ENCODE assay signal across 12 cellular contexts in the genomic region with DNA sequence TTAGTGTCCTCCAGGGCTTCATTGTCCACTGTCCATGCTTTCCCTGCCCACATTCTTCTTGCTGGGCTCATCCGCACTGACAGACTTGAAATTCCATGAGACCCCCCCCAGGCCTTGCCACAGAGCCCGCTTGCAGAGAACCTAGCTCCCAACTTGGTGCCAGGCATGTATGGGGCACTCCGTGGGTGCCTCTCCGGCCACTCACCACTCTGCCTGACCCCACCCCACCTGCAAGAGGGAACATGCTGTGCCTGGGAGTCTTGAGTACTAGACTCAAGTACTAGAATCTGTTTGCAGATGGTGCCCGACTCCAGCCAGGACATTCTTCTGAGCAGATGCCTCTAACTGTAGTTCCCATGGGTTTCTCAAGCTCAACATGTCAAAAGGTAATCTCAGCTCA. TPM values are rescaled to one million over a fixed set of nuclear protein-coding genes. Genes with fewer than 3 reads are reported as not detected.
A peak's percentile ranks its signal among the peaks of the same experiment; 100 is the strongest.
DNase-seq lines count a peak whose midpoint lies in the region; ATAC-seq, FAIRE-seq and TF ChIP-seq lines count a peak whose summit lies in the region.
"Had no signal": no experiment of that assay in that cellular context is flagged by ENCODE, and none has a peak within 500 bp of the region (broad histone marks: within the 10 kb centered on the region; RNA-seq: fewer than 3 reads in every experiment).

No MANE protein-coding gene starts in this region.

- CTCF ChIA-PET in A549 (lab: Yijun Ruan, JAX) (interaction anchor here (0.8 to 1.8 kb wide), 2 partner anchors 15 to 144 kb away, joined by 3 to 4 read pairs; no protein-coding TSS in a partner anchor), HCT116 (lab: Charles Lee) (interaction anchor here (1.0 kb wide), 2 partner anchors 12 to 144 kb away, joined by 3 to 4 read pairs; no protein-coding TSS in a partner anchor)

- DNase-seq in A549 (ENCODE audit: low read depth in 1 of 2, low spot score in 1 of 2) (no peak), HCT116 (ENCODE audit: low read depth, low spot score) (no peak), mucosa of descending colon (no peak), anterior cingulate cortex (lab: John Stamatoyannopoulos, UW) (no peak), cortex of kidney (lab: John Stamatoyannopoulos, UW) (no peak), NK-92 (lab: John Stamatoyannopoulos, UW; ENCODE audit: unreplicated experiment) (no peak)
- DNase-seq in central memory CD8-positive, alpha-beta T cell (ENCODE audit: low spot score in 2 of 2): no peak
- DNase-seq: activated naive CD4-positive, alpha-beta T cell; effector CD4-positive, alpha-beta T cell; NCI-H1092 had no signal

- ATAC-seq in A549 (no peak), HCT116 (peak; percentile 9; the same call in 1 of the 2 replicates), mucosa of descending colon (peak; percentile 6), SK-N-SH treated with all-trans-retinoic acid at 6 μM for 48 hours (no peak)
- no peak for ATAC-seq in central memory CD8-positive, alpha-beta T cell (replicated peaks; ENCODE audit: extremely low read depth, poor library complexity, severe bottlenecking)

- no peaks in the 10 kb centered on the region for H4K20me1 ChIP-seq in HCT116 (ENCODE audit: insufficient read depth)

- no peak for TF ChIP-seq EP300 in A549 (IDR thresholded peaks at IDR 0.05)

- H3K36me3 Mint-ChIP-seq in central memory CD8-positive, alpha-beta T cell (ENCODE audit: insufficient read depth): peaks cover 5% of the 10 kb centered on the region

- no peak overlapping the region for H2AFZ ChIP-seq in HCT116 (ENCODE audit: low read depth, low read length, poor library complexity, severe bottlenecking)

- TF ChIP-seq CTCF in A549 (IDR thresholded peaks at IDR 0.05) (no peak), HCT116 (IDR thresholded peaks at IDR 0.05 in 2 of 3, conservative IDR thresholded peaks at IDR 0.05 in 1 of 3; ENCODE audit: borderline replicate concordance in 1 of 3, insufficient read depth in 1 of 3, low read depth in 2 of 3, low read length in 2 of 3) (no peak), mucosa of descending colon (IDR thresholded peaks at IDR 0.05) (no peak)

- TF ChIP-seq RAD21 in A549 (conservative IDR thresholded peaks at IDR 0.05 in 1 of 2, IDR thresholded peaks at IDR 0.05 in 1 of 2) (no peak), HCT116 (IDR thresholded peaks at IDR 0.05; ENCODE audit: low read depth) (no peak)

- no TSS peak for BruUV-seq in HCT116 (replicated peaks; lab: Mats Ljungman, UMichigan)

- TF ChIP-seq POLR2A in A549 (IDR thresholded peaks at IDR 0.05; ENCODE audit: low read length): no peak
- no peak for TF ChIP-seq POLR2A in HCT116 (IDR thresholded peaks at IDR 0.05; ENCODE audit: borderline replicate concordance, extremely low read depth, insufficient read depth, insufficient read length)

- peak overlapping the region; percentile 72 for H3K4me3 Mint-ChIP-seq in central memory CD8-positive, alpha-beta T cell

- intact Hi-C loops in HCT116 (cut with micrococcal nuclease): no loop called here
- intact Hi-C loops in mucosa of descending colon (cut with DNase I, micrococcal nuclease): no loop called here

- 93% methylated on average over 5 of the region's 5 CpGs for WGBS in A549 (ENCODE audit: missing lambda C conversion rate)

- H3K4me1 ChIP-seq in A549 (peaks cover 45% of the 10 kb centered on the region), HCT116 (ENCODE audit: control insufficient read depth in 1 of 2, insufficient read depth in 2 of 2, low read length in 2 of 2) (peaks cover 61 to 69% of the 10 kb centered on the region in 2 experiments), mucosa of descending colon (ENCODE audit: low read depth) (peaks cover 18% of the 10 kb centered on the region)

- no peaks in the 10 kb centered on the region for H3K27me3 Mint-ChIP-seq in central memory CD8-positive, alpha-beta T cell

- RAD21 ChIA-PET in HCT116 (lab: Charles Lee; ENCODE audit: low non-redundant PET in 1 of 2, low total read pairs in 2 of 2, uncharacterized antibody in 2 of 2, unreplicated experiment in 2 of 2): interaction anchor here (0.5 to 1.0 kb wide), 4 partner anchors 48 to 1126 kb away, joined by 3 read pairs; no protein-coding TSS in a partner anchor

- FAIRE-seq in A549 (lab: Jason Lieb, UNC): no peak
- FAIRE-seq: TTC549 had no signal

- H3K9me2 ChIP-seq in HCT116 (ENCODE audit: insufficient read depth): no peaks in the 10 kb centered on the region

- H3K4me1 Mint-ChIP-seq in central memory CD8-positive, alpha-beta T cell: peaks cover 74% of the 10 kb centered on the region

- H3K4me3 ChIP-seq in A549 (no peak overlapping the region), HCT116 (replicated peaks in 1 of 2; ENCODE audit: low read depth in 1 of 2, low read length in 2 of 2) (peak overlapping the region; percentile 21 to 43), mucosa of descending colon (no peak overlapping the region)

- H3K27ac Mint-ChIP-seq in central memory CD8-positive, alpha-beta T cell (ENCODE audit: low read depth): peak overlapping the region; percentile 86

- no peaks in the 10 kb centered on the region for H3K27me3 ChIP-seq in HCT116 (ENCODE audit: insufficient read depth, low read length)

- POLR2A ChIA-PET in A549 (lab: Yijun Ruan, JAX) (interaction anchor here (1.2 kb wide), 1 partner anchor 48 kb away, joined by 4 read pairs; a partner anchor contains a TSS), HCT116 (lab: Charles Lee) (interaction anchor here (0.8 to 1.6 kb wide), 3 partner anchors 10 to 187 kb away, joined by 3 to 4 read pairs (median 3); no protein-coding TSS in a partner anchor)

- peaks cover 5% of the 10 kb centered on the region; the same call in 1 of the 2 replicates for H3K79me2 ChIP-seq in HCT116 (ENCODE audit: insufficient read depth, low read length)

- H3K4me2 ChIP-seq in A549: peak overlapping the region; percentile 62
- H3K4me2 ChIP-seq in HCT116 (ENCODE audit: low read length): peak overlapping the region; percentile 77

- H3K27ac ChIP-seq in A549 (peak overlapping the region; percentile 69 to 80; a peak in 4 of 6 replicates), HCT116 (ENCODE audit: low read depth, low read length) (peak overlapping the region; percentile 86)

- H3K9me3 ChIP-seq in A549: no peaks in the 10 kb centered on the region
- H3K9me3 ChIP-seq in HCT116 (ENCODE audit: control insufficient read depth in 1 of 2, insufficient read depth in 1 of 2, low read depth in 1 of 2, low read length in 2 of 2): no peaks in the 10 kb centered on the region
- no peaks in the 10 kb centered on the region for H3K9me3 ChIP-seq in mucosa of descending colon

- H3K9me3 Mint-ChIP-seq in central memory CD8-positive, alpha-beta T cell: no peaks in the 10 kb centered on the region

- H3K9ac ChIP-seq in HCT116 (ENCODE audit: low read length): peak overlapping the region; percentile 53

- no peaks in the 10 kb centered on the region for H3K36me3 ChIP-seq in HCT116 (ENCODE audit: control insufficient read depth in 1 of 2, insufficient read depth in 2 of 2, low read length in 2 of 2)
- no peaks in the 10 kb centered on the region for H3K36me3 ChIP-seq in mucosa of descending colon (ENCODE audit: low read depth)

TF ChIP-seq in A549, 52 proteins besides CTCF, POLR2A, EP300 and RAD21:
- TF ChIP-seq TFCP2L1 (CRISPR knock-in tag; IDR thresholded peaks at IDR 0.05): no peak
- no peak for TF ChIP-seq JUNB (IDR thresholded peaks at IDR 0.05)

TF ChIP-seq in HCT116, 20 proteins besides CTCF, POLR2A, EP300 and RAD21:
- TF ChIP-seq EGR1 (IDR thresholded peaks at IDR 0.05; ENCODE audit: low read depth): no peak

TF ChIP-seq in SK-N-SH treated with all-trans-retinoic acid at 6 μM for 48 hours, 23 proteins besides CTCF, POLR2A, EP300 and RAD21 (continues in another document):
- no peak for TF ChIP-seq TOX (CRISPR knock-in tag; IDR thresholded peaks at IDR 0.05; ENCODE audit: borderline replicate concordance)
- TF ChIP-seq, protein P1, sequence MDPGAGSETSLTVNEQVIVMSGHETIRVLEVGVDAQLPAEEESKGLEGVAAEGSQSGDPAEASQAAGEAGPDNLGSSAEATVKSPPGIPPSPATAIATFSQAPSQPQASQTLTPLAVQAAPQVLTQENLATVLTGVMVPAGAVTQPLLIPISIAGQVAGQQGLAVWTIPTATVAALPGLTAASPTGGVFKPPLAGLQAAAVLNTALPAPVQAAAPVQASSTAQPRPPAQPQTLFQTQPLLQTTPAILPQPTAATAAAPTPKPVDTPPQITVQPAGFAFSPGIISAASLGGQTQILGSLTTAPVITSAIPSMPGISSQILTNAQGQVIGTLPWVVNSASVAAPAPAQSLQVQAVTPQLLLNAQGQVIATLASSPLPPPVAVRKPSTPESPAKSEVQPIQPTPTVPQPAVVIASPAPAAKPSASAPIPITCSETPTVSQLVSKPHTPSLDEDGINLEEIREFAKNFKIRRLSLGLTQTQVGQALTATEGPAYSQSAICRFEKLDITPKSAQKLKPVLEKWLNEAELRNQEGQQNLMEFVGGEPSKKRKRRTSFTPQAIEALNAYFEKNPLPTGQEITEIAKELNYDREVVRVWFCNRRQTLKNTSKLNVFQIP (CRISPR knock-in tag; IDR thresholded peaks at IDR 0.05; ENCODE audit: borderline replicate concordance, low read depth): no peak
- TF ChIP-seq, protein P2, sequence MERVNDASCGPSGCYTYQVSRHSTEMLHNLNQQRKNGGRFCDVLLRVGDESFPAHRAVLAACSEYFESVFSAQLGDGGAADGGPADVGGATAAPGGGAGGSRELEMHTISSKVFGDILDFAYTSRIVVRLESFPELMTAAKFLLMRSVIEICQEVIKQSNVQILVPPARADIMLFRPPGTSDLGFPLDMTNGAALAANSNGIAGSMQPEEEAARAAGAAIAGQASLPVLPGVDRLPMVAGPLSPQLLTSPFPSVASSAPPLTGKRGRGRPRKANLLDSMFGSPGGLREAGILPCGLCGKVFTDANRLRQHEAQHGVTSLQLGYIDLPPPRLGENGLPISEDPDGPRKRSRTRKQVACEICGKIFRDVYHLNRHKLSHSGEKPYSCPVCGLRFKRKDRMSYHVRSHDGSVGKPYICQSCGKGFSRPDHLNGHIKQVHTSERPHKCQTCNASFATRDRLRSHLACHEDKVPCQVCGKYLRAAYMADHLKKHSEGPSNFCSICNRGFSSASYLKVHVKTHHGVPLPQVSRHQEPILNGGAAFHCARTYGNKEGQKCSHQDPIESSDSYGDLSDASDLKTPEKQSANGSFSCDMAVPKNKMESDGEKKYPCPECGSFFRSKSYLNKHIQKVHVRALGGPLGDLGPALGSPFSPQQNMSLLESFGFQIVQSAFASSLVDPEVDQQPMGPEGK (CRISPR knock-in tag; IDR thresholded peaks at IDR 0.05; ENCODE audit: borderline replicate concordance): no peak
- no peak for TF ChIP-seq CSDC2 (CRISPR knock-in tag; IDR thresholded peaks at IDR 0.05)
- TF ChIP-seq ZNF70 (CRISPR knock-in tag; IDR thresholded peaks at IDR 0.05): no peak

RNA-seq across cellular contexts. Expression of a gene that starts 47.9 kb away (rescaled TPM):
- polyA plus RNA-seq in A549 (2011; rRNA removed) (2.4 and 3.8 TPM in 2 replicates), A549 (2017; fragmentation: RNase III; extraction: RNeasy Plus Mini Kit Qiagen cat#74134 plus additional on column Dnase treatment) (3.3 to 3.6 TPM (median 3.5 TPM) in 3 replicates)
- polyA plus RNA-seq in A549 (2012; cell fraction: cytosol; rRNA removed): 3.0 and 4.1 TPM in 2 replicates
- polyA plus RNA-seq in A549 (2012; cell fraction: nucleus; rRNA removed): 7.9 and 8.2 TPM in 2 replicates
- polyA minus RNA-seq in A549 (2011; rRNA and poly(A)+ RNA removed): 4.5 and 5.6 TPM in 2 replicates
- total RNA-seq in HCT116 (2021; ENCODE audit: unreplicated experiment) (12.4 TPM), mucosa of descending colon (10 to 100 TPM in 1 of 3 donors, 1 to 10 TPM in 2; 2.8 to 11.2 (median 3.8) TPM)
- polyA plus RNA-seq in HCT116 (2012): 5.7 and 7.1 TPM in 2 replicates

Comparison
In these comparisons a context has a peak if more than half of its experiments do, and no peak if none do; other contexts are left out.
1. ATAC-seq: peak in HCT116 (single experiment) and mucosa of descending colon (single experiment); none in A549 (0 of 2), central memory CD8-positive, alpha-beta T cell (single experiment) and SK-N-SH treated with all-trans-retinoic acid at 6 μM for 48 hours (single experiment).
2. H3K4me3 ChIP-seq: peak in HCT116 (2 of 2); none in A549 (single experiment) and mucosa of descending colon (single experiment).